ENCODE assay signal across 25 cellular contexts in genomic region chr5:155116456-155117251, GRCh38.
"Had no signal": no experiment of that assay in that cellular context is flagged by ENCODE, and none has a peak within 500 bp of the region (broad histone marks: within the 10 kb centered on the region; RNA-seq: fewer than 3 reads in every experiment).

No MANE protein-coding gene starts in this region.

- H3K9me3 ChIP-seq: colonic mucosa, esophagus squamous epithelium, gastrocnemius medialis, heart right ventricle, mucosa of descending colon had no signal

- FAIRE-seq: endometrium, islet of Langerhans, keratinocyte had no signal

- ATAC-seq: effector memory CD8-positive, alpha-beta T cell; esophagus mucosa; gastrocnemius medialis; heart right ventricle; left cardiac atrium; left lung; left ventricle myocardium superior; mucosa of descending colon had no signal

- H3K36me3 ChIP-seq: colonic mucosa, esophagus squamous epithelium, gastrocnemius medialis, heart right ventricle, left lung had no signal

- H3K4me1 ChIP-seq: colonic mucosa, esophagus squamous epithelium, gastrocnemius medialis, heart right ventricle, left lung had no signal

- H3K4me3 ChIP-seq: colonic mucosa, esophagus squamous epithelium, gastrocnemius medialis, heart right ventricle, left lung, lung, mucosa of descending colon had no signal

- DNase-seq: colonic mucosa; cortex of kidney; effector CD8-positive, alpha-beta T cell; effector memory CD8-positive, alpha-beta T cell; endodermal cell; erythroblast; esophagus squamous epithelium; foreskin fibroblast; foreskin melanocyte; gastrocnemius medialis; glutamatergic neuron; head of caudate nucleus; heart right ventricle; hippocampal formation; left cardiac atrium; left lung; left ventricle myocardium superior; mesenchymal stem cell; mucosa of descending colon had no signal

- H3K27ac ChIP-seq: colonic mucosa, epithelial cell of prostate, esophagus squamous epithelium, gastrocnemius medialis, heart right ventricle, left lung had no signal

- H3K27me3 ChIP-seq: colonic mucosa, gastrocnemius medialis, heart right ventricle, left lung had no signal
